In genomic region chrX:133847595-133847994, GRCh38 we compare ENCODE assay signal across 1 cellular context.
TF ChIP-seq lines count a peak whose summit lies in the region.

No MANE protein-coding gene starts in this region.

TF ChIP-seq in SK-N-SH treated with all-trans-retinoic acid at 6 μM for 48 hours, 23 proteins besides CTCF, POLR2A, EP300 and RAD21 (continued from another document):
- no peak for TF ChIP-seq ISL1 (CRISPR knock-in tag; IDR thresholded peaks at IDR 0.05)
